1 cellular context compared by ENCODE assay signal in genomic region chrX:137430301-137430700, GRCh38.
TF ChIP-seq lines count a peak whose summit lies in the region.

No MANE protein-coding gene starts in this region.

TF ChIP-seq in H1, 55 proteins besides CTCF, POLR2A, EP300 and RAD21:
- no peak for TF ChIP-seq BCL11A (IDR thresholded peaks at IDR 0.05; ENCODE audit: low read depth in 2 of 2, low read length in 2 of 2)
TF ChIP-seq in H1: peak in this region for 0.
